8 cellular contexts compared by ENCODE assay signal in genomic region chr7:2863461-2864066, GRCh38. TPM values are rescaled to one million over a fixed set of nuclear protein-coding genes. Genes with fewer than 3 reads are reported as not detected.
A peak's percentile ranks its signal among the peaks of the same experiment; 100 is the strongest.
DNase-seq lines count a peak whose midpoint lies in the region; ATAC-seq and TF ChIP-seq lines count a peak whose summit lies in the region.

No MANE protein-coding gene starts in this region.

- peaks cover 26% of the 10 kb centered on the region for H3K4me1 ChIP-seq in CD8-positive, alpha-beta T cell (ENCODE audit: insufficient read depth, low read length)
- H3K4me1 ChIP-seq in adrenal gland (replicated peaks in 1 of 2) (peaks cover 21 to 27% of the 10 kb centered on the region in 2 donors), spleen (peaks cover 19 to 37% (median 32%) of the 10 kb centered on the region in 6 donors)

- intact Hi-C loops in CD8-positive, alpha-beta T cell (cut with DNase I, micrococcal nuclease) = loop anchor here (2.0 to 10.0 kb wide), 6 partner anchors 19 to 1891 kb away; partner anchors contain the start of genes SDK1 (in 2 of the 2), CARD11 (in 1 of the 2) and GNA12 (in 1 of the 2)
- intact Hi-C loops in adrenal gland (cut with DNase I) = loop anchor here in 1 of 2 donors (2.0 kb wide), 1 partner anchor 1033 kb away; no protein-coding TSS in a partner anchor
- intact Hi-C loops in spleen (cut with DNase I; ENCODE audit: low total_unique reads) = loop anchor here (10.0 kb wide), 2 partner anchors 291 to 1031 kb away; no protein-coding TSS in a partner anchor

- no peaks in the 10 kb centered on the region for H3K27me3 ChIP-seq in CD8-positive, alpha-beta T cell (ENCODE audit: insufficient read depth, low read length)
- H3K27me3 ChIP-seq in adrenal gland (no peaks in the 10 kb centered on the region), spleen (replicated peaks in 1 of 7) (no peaks in the 10 kb centered on the region)

- no peak overlapping the region for H3K4me3 ChIP-seq in CD8-positive, alpha-beta T cell (ENCODE audit: low read depth, low read length)
- peak overlapping the region in 1 of 4 donors; percentile 42 for H3K4me3 ChIP-seq in adrenal gland
- peak overlapping the region in 4 of 8 donors; percentile 4 to 23 (median 8) for H3K4me3 ChIP-seq in spleen

- no peaks in the 10 kb centered on the region for H3K27me3 Mint-ChIP-seq in CD8-positive, alpha-beta T cell (ENCODE audit: low read depth)
- H3K27me3 Mint-ChIP-seq in type B pancreatic cell = no peaks in the 10 kb centered on the region

- WGBS in adrenal gland, 4 donors = 2 to 8% (median 5%) methylated on average over 8 to 18 of the region's 18 CpGs
- 3 to 13% (median 4%) methylated on average over 17 to 18 of the region's 18 CpGs for WGBS in spleen, 5 donors

- ATAC-seq in CD8-positive, alpha-beta T cell = peak; percentile 74
- peak; percentile 95 for ATAC-seq in GM19395 (IDR thresholded peaks at IDR 0.05; ENCODE audit: unreplicated experiment)
- ATAC-seq in HG03469 (IDR thresholded peaks at IDR 0.05; ENCODE audit: unreplicated experiment) = peak; percentile 85

- H3K4me3 Mint-ChIP-seq in CD8-positive, alpha-beta T cell = peak overlapping the region; percentile 64
- H3K4me3 Mint-ChIP-seq in type B pancreatic cell = no peak overlapping the region

- H3K36me3 Mint-ChIP-seq in CD8-positive, alpha-beta T cell = no peaks in the 10 kb centered on the region
- no peaks in the 10 kb centered on the region for H3K36me3 Mint-ChIP-seq in type B pancreatic cell

- TF ChIP-seq POLR2A in adrenal gland (IDR thresholded peaks at IDR 0.05) (peak; percentile 81 to 85), spleen (IDR thresholded peaks at IDR 0.05) (no peak)

- H3K9me3 ChIP-seq in CD8-positive, alpha-beta T cell (ENCODE audit: low read length) = no peaks in the 10 kb centered on the region
- H3K9me3 ChIP-seq in adrenal gland (replicated peaks in 1 of 3) = no peaks in the 10 kb centered on the region
- H3K9me3 ChIP-seq in spleen = no peaks in the 10 kb centered on the region

- no peaks in the 10 kb centered on the region for H3K36me3 ChIP-seq in CD8-positive, alpha-beta T cell (ENCODE audit: insufficient read depth, low read length)
- no peaks in the 10 kb centered on the region for H3K36me3 ChIP-seq in adrenal gland (replicated peaks in 1 of 2)
- H3K36me3 ChIP-seq in spleen = no peaks in the 10 kb centered on the region

- no peak overlapping the region for H3K27ac ChIP-seq in CD8-positive, alpha-beta T cell (ENCODE audit: low read depth, low read length)
- H3K27ac ChIP-seq in adrenal gland (peak overlapping the region; percentile 92 to 99 (median 95)), spleen (peak overlapping the region; percentile 67 to 92 (median 88))

- CTCF ChIA-PET in CD8-positive, alpha-beta T cell (lab: Charles Lee) = interaction anchor here (1.2 to 5.1 kb wide), 5 partner anchors 19 to 292 kb away, joined by 3 to 50 read pairs (median 9); no protein-coding TSS in a partner anchor

- peaks cover 27% of the 10 kb centered on the region for H3K4me1 Mint-ChIP-seq in CD8-positive, alpha-beta T cell (ENCODE audit: low read depth)
- H3K4me1 Mint-ChIP-seq in type B pancreatic cell (ENCODE audit: unreplicated experiment) = peaks cover 16% of the 10 kb centered on the region

- peak overlapping the region; percentile 96 for H3K27ac Mint-ChIP-seq in CD8-positive, alpha-beta T cell
- H3K27ac Mint-ChIP-seq in type B pancreatic cell = no peak overlapping the region

- DNase-seq in CD8-positive, alpha-beta T cell = peak; percentile 21 to 81 (median 59)
- peak; percentile 99 for DNase-seq in SW480 (ENCODE audit: low spot score)
- peak; percentile 72 to 95 (median 92) for DNase-seq in adrenal gland
- DNase-seq in hypothalamus (lab: John Stamatoyannopoulos, UW) = peak in 30 of 51 donors; percentile 14 to 63 (median 32)
- DNase-seq in spleen = peak; percentile 87
- no peak for DNase-seq in type B pancreatic cell (ENCODE audit: extremely low spot score, unreplicated experiment)

- no peak for TF ChIP-seq CTCF in CD8-positive, alpha-beta T cell (IDR thresholded peaks at IDR 0.05)
- TF ChIP-seq CTCF in adrenal gland (IDR thresholded peaks at IDR 0.05) (peak in 2 of 6 experiments; percentile 20), spleen (IDR thresholded peaks at IDR 0.05 in 8 of 11, conservative IDR thresholded peaks at IDR 0.05 in 3 of 11) (peak in 2 of 11 experiments; percentile 11 to 19), type B pancreatic cell (conservative IDR thresholded peaks at IDR 0.05) (no peak)

- POLR2A ChIA-PET in CD8-positive, alpha-beta T cell (lab: Charles Lee) = no interaction called here

- H3K9me3 Mint-ChIP-seq in CD8-positive, alpha-beta T cell = no peaks in the 10 kb centered on the region
- no peaks in the 10 kb centered on the region for H3K9me3 Mint-ChIP-seq in type B pancreatic cell

RNA-seq across cellular contexts. Expression of gene GNA12, which starts 19.5 kb away (rescaled TPM):
- total RNA-seq in CD8-positive, alpha-beta T cell = 10 to 100 TPM; 17.0 to 17.7 TPM
- total RNA-seq in adrenal gland (10 to 100 TPM; 34.1 to 65.1 (median 52.6) TPM), spleen (10 to 100 TPM; 31.7 to 64.2 (median 39.6) TPM), type B pancreatic cell (ENCODE audit: low replicate concordance) (37.9 and 46.2 TPM in 2 replicates)
- polyA plus RNA-seq in adrenal gland (10 to 100 TPM in 2 of 3 donors, 1 to 10 TPM in 1; 8.2 to 30.9 (median 16.9) TPM), spleen (10 to 100 TPM; 12.3 to 25.2 (median 12.8) TPM)

Comparison
In these comparisons a context has a peak if more than half of its experiments do, and no peak if none do; other contexts are left out.
1. POLR2A ChIP-seq: peak in adrenal gland (2 of 2); none in spleen (0 of 3).
2. Peak in every context shown above with its lines, with median percentiles within 50 percentile points of each other: ATAC-seq.